21 cellular contexts compared by ENCODE assay signal in genomic region chr2:100888602-100889001, GRCh38.
DNase-seq lines count a peak whose midpoint lies in the region; ATAC-seq and TF ChIP-seq lines count a peak whose summit lies in the region.
"Had no signal": no experiment of that assay in that cellular context is flagged by ENCODE, and none has a peak within 500 bp of the region (broad histone marks: within the 10 kb centered on the region; RNA-seq: fewer than 3 reads in every experiment).

No MANE protein-coding gene starts in this region.

- H3K27me3 ChIP-seq in PC-9 (ENCODE audit: insufficient read depth, low read depth) (no peaks in the 10 kb centered on the region), esophagus (ENCODE audit: control insufficient read depth in 1 of 2, insufficient read depth in 2 of 2, low read length in 2 of 2) (no peaks in the 10 kb centered on the region)
- H3K27me3 ChIP-seq: BLaER1 had no signal

- no peaks in the 10 kb centered on the region for H3K9me2 ChIP-seq in PC-9 (ENCODE audit: insufficient read depth)

- peak overlapping the region; percentile 65; the same call in 1 of the 2 replicates for H3K4me2 ChIP-seq in PC-9
- H3K4me2 ChIP-seq: BLaER1 had no signal

- intact Hi-C loops in PC-9 (cut with micrococcal nuclease; ENCODE audit: unreplicated experiment): loop anchor here (10.0 kb wide), 1 partner anchor 96 kb away; no protein-coding TSS in a partner anchor

- no peak for ATAC-seq in GM18511 (IDR thresholded peaks at IDR 0.05; ENCODE audit: unreplicated experiment)
- ATAC-seq: CD8-positive, alpha-beta T cell; GM12878 had no signal

- H3K27ac ChIP-seq in PC-9: no peak overlapping the region
- peak overlapping the region; percentile 82 to 86 for H3K27ac ChIP-seq in esophagus (ENCODE audit: low read depth in 2 of 2, low read length in 1 of 2)
- H3K27ac ChIP-seq: BLaER1 had no signal

- H3K4me1 ChIP-seq in PC-9 (replicated peaks; ENCODE audit: insufficient read depth) (peaks cover 88% of the 10 kb centered on the region), esophagus (ENCODE audit: control insufficient read depth in 2 of 2, insufficient read depth in 2 of 2, low read length in 1 of 2) (peaks cover 6 to 25% of the 10 kb centered on the region in 2 donors)

- H3K9me3 Mint-ChIP-seq in type B pancreatic cell (peaks cover 4% of the 10 kb centered on the region), immature natural killer cell (peaks cover 0 to 4% (median 0%) of the 10 kb centered on the region in 6 donors)
- H3K9me3 Mint-ChIP-seq: CD8-positive, alpha-beta T cell had no signal

- peaks cover 24% of the 10 kb centered on the region for H4K20me1 ChIP-seq in PC-9 (ENCODE audit: insufficient read depth)
- H4K20me1 ChIP-seq: BLaER1 had no signal

- peaks cover 80% of the 10 kb centered on the region for H3F3A ChIP-seq in PC-9 (ENCODE audit: insufficient read depth, low read depth)

- no peaks in the 10 kb centered on the region for H3K9me3 ChIP-seq in PC-9 (ENCODE audit: insufficient read depth, low read depth)
- peaks cover 0 to 2% of the 10 kb centered on the region in 2 donors for H3K9me3 ChIP-seq in esophagus (ENCODE audit: control insufficient read depth in 2 of 2, insufficient read depth in 1 of 2, low read depth in 1 of 2, low read length in 1 of 2)
- H3K9me3 ChIP-seq: BLaER1 had no signal

- H3K27me3 Mint-ChIP-seq in type B pancreatic cell: no peaks in the 10 kb centered on the region
- H3K27me3 Mint-ChIP-seq in immature natural killer cell (ENCODE audit: low read depth in 3 of 3): peaks cover 0 to 6% (median 4%) of the 10 kb centered on the region in 3 donors

- H3K4me1 Mint-ChIP-seq in type B pancreatic cell (ENCODE audit: unreplicated experiment): peaks cover 28% of the 10 kb centered on the region
- H3K4me1 Mint-ChIP-seq in immature natural killer cell: no peaks in the 10 kb centered on the region

- H2AFZ ChIP-seq in PC-9: no peak overlapping the region

- peaks cover 89% of the 10 kb centered on the region for H3K79me2 ChIP-seq in PC-9 (ENCODE audit: low read depth)

- H3K4me3 Mint-ChIP-seq in type B pancreatic cell: no peak overlapping the region
- no peak overlapping the region for H3K4me3 Mint-ChIP-seq in immature natural killer cell
- H3K4me3 Mint-ChIP-seq: CD8-positive, alpha-beta T cell had no signal

- no TSS peak for BruUV-seq in PC-9 (replicated peaks; lab: Mats Ljungman, UMichigan)

- WGBS in esophagus, 2 donors: 49 to 70% methylated on average over 3 of the region's 3 CpGs

- POLR2A ChIA-PET in PC-9 (lab: Charles Lee; ENCODE audit: unreplicated experiment): no interaction called here

- DNase-seq in SIG-M5 treated with dmso at 0.1 percent for 504 hours (lab: John Stamatoyannopoulos, UW; ENCODE audit: unreplicated experiment) (peak; percentile 35), SIG-M5 (lab: John Stamatoyannopoulos, UW) (no peak), PC-9 (no peak), type B pancreatic cell (ENCODE audit: extremely low spot score, unreplicated experiment) (no peak), SK-N-DZ (ENCODE audit: low spot score) (no peak), immature natural killer cell (no peak)
- DNase-seq: CD8-positive, alpha-beta T cell; DMS53; EL; NCI-H1417; NCI-H187 treated with DMSO at 0.1 percent for 48 hours; NCI-H2227 treated with DMSO at 0.1 percent for 48 hours; NCI-H524; NCI-H82; RPMI8226; SHP77 treated with DMSO at 0.1 percent for 48 hours had no signal

- H3K36me3 Mint-ChIP-seq in type B pancreatic cell (no peaks in the 10 kb centered on the region), immature natural killer cell (no peaks in the 10 kb centered on the region)
- H3K36me3 Mint-ChIP-seq: CD8-positive, alpha-beta T cell had no signal

- H3K4me3 ChIP-seq in PC-9 (no peak overlapping the region), esophagus (ENCODE audit: low read depth in 1 of 2, low read length in 2 of 2) (no peak overlapping the region)
- H3K4me3 ChIP-seq: BLaER1, GM12878, K562 had no signal

- peaks cover 31% of the 10 kb centered on the region; the same call in 1 of the 2 replicates for H3K36me3 ChIP-seq in PC-9 (ENCODE audit: low read depth)
- peaks cover 0 to 5% of the 10 kb centered on the region in 2 donors for H3K36me3 ChIP-seq in esophagus (ENCODE audit: control insufficient read depth in 2 of 2, insufficient read depth in 2 of 2, low read length in 1 of 2)
- H3K36me3 ChIP-seq: BLaER1 had no signal

- CTCF ChIA-PET in PC-9 (lab: Charles Lee): no interaction called here

- peak overlapping the region; percentile 95 for H3K27ac Mint-ChIP-seq in type B pancreatic cell
- H3K27ac Mint-ChIP-seq in immature natural killer cell: no peak overlapping the region
- H3K27ac Mint-ChIP-seq: CD8-positive, alpha-beta T cell had no signal

- TF ChIP-seq CTCF in PC-9 (conservative IDR thresholded peaks at IDR 0.05): no peak
- TF ChIP-seq CTCF in type B pancreatic cell (conservative IDR thresholded peaks at IDR 0.05): no peak
